Comparison of ENCODE assay signal across 9 cellular contexts in genomic region chr10:70441161-70441876, GRCh38. TPM values are rescaled to one million over a fixed set of nuclear protein-coding genes. Genes with fewer than 3 reads are reported as not detected.
DNase-seq lines count a peak whose midpoint lies in the region; ATAC-seq and TF ChIP-seq lines count a peak whose summit lies in the region.
"Had no signal": no experiment of that assay in that cellular context is flagged by ENCODE, and none has a peak within 500 bp of the region (broad histone marks: within the 10 kb centered on the region; RNA-seq: fewer than 3 reads in every experiment).

Gene NODAL (minus strand): TSS chr10:70441681. CDS start chr10:70441667, 14 bp downstream.

- H3K27ac ChIP-seq in HEK293 (ENCODE audit: extremely low read depth, low read depth, low read length) (no peak within 1 kb of the TSS), right cardiac atrium (ENCODE audit: low read length) (no peak within 1 kb of the TSS), rectal smooth muscle tissue (ENCODE audit: low read depth, low read length) (no peak within 1 kb of the TSS)

- peak; percentile 32 to 41 for DNase-seq in activated T-cell treated with anti-CD3 and anti-CD28 coated beads, Interleukin-2, amount 50 U/mL, for 48 hours
- DNase-seq in right cardiac atrium (peak in 1 of 3 donors; percentile 56), C1 segment of cervical spinal cord (lab: John Stamatoyannopoulos, UW) (no peak)
- DNase-seq in stimulated activated CD4-positive, alpha-beta T cell treated with anti-CD3 and anti-CD28 coated beads, Interleukin-4, amount 100 ng/mL, for 4 hours, result no peak
- DNase-seq: NCI-H524 treated with DMSO at 0.1 percent for 48 hours had no signal

- CTCF ChIA-PET in HEK293 (lab: Yijun Ruan, JAX), result interaction anchor here (0.6 kb wide), 1 partner anchor 185 kb away, joined by 3 read pairs; no protein-coding TSS in a partner anchor

- no peak within 1 kb of the TSS for H3K4me3 ChIP-seq in HEK293 (ENCODE audit: low read depth, low read length)
- H3K4me3 ChIP-seq in right cardiac atrium (ENCODE audit: low read length), result peak within 1 kb of the TSS; percentile 22
- peak within 1 kb of the TSS; percentile 45 for H3K4me3 ChIP-seq in rectal smooth muscle tissue (ENCODE audit: low read length)

- intact Hi-C loops in right cardiac atrium (cut with DNase I), result no loop called here

- H3K4me1 ChIP-seq in HEK293 (ENCODE audit: control insufficient read depth, insufficient read depth, low read length) (no peaks in the 10 kb centered on the region), right cardiac atrium (ENCODE audit: control insufficient read depth, insufficient read depth, low read length) (no peaks in the 10 kb centered on the region), rectal smooth muscle tissue (ENCODE audit: control insufficient read depth, insufficient read depth, low read length) (peaks cover 7% of the 10 kb centered on the region)

- H3K27me3 ChIP-seq in right cardiac atrium (ENCODE audit: control insufficient read depth, insufficient read depth), result no peaks in the 10 kb centered on the region
- peaks cover 16% of the 10 kb centered on the region for H3K27me3 ChIP-seq in rectal smooth muscle tissue (ENCODE audit: control insufficient read depth, insufficient read depth, low read length)

- ATAC-seq in right cardiac atrium, result peak; percentile 27 to 58
- ATAC-seq in GM21786 (IDR thresholded peaks at IDR 0.05; ENCODE audit: unreplicated experiment), result no peak
- ATAC-seq in HG02623 (IDR thresholded peaks at IDR 0.05; ENCODE audit: unreplicated experiment), result no peak

- H3K9me3 ChIP-seq in HEK293 (ENCODE audit: control insufficient read depth, insufficient read depth, low read depth, low read length) (no peaks in the 10 kb centered on the region), right cardiac atrium (ENCODE audit: control insufficient read depth, low read length) (no peaks in the 10 kb centered on the region)

- POLR2A ChIA-PET in HEK293 (lab: Yijun Ruan, JAX), result no interaction called here

- no peak for TF ChIP-seq CTCF in HEK293 (tag by site-specific recombination; IDR thresholded peaks at IDR 0.05)

- H3K36me3 ChIP-seq in HEK293 (ENCODE audit: control insufficient read depth in 2 of 2, insufficient read depth in 1 of 2, low read length in 2 of 2) (no peaks in the 10 kb centered on the region), rectal smooth muscle tissue (ENCODE audit: control insufficient read depth, insufficient read depth, low read length) (no peaks in the 10 kb centered on the region)

- WGBS in right cardiac atrium, result 11% methylated on average over 59 of the region's 59 CpGs

- no peak within 1 kb of the TSS for H3K9ac ChIP-seq in rectal smooth muscle tissue (ENCODE audit: low read length)

TF ChIP-seq in HEK293, 187 proteins besides CTCF, POLR2A, EP300 and RAD21:
- TF ChIP-seq EGR2 (tag by site-specific recombination; IDR thresholded peaks at IDR 0.05; ENCODE audit: low read depth) (peak; percentile 42; the same call in 1 of the 2 replicates), ZFHX2 (tag by site-specific recombination; conservative IDR thresholded peaks at IDR 0.05) (0 out of 2 replicates have a peak, but pooled peaks have one; percentile 22), ZNF747 (tag by site-specific recombination; IDR thresholded peaks at IDR 0.05) (no peak), ZNF112 (tag by site-specific recombination; IDR thresholded peaks at IDR 0.05) (no peak)

RNA-seq across cellular contexts. Expression of gene NODAL, which starts in this region (rescaled TPM):
- total RNA-seq in right cardiac atrium, result not detected
- polyA plus RNA-seq in right cardiac atrium, result not detected

Comparison
In these comparisons a context has a peak if more than half of its experiments do, and no peak if none do; other contexts are left out.
1. Peak in ATAC-seq and H3K4me3 ChIP-seq in right cardiac atrium; RNA of the gene not detected or under 1 TPM.
2. DNase-seq: peak in activated T-cell treated with anti-CD3 and anti-CD28 coated beads, Interleukin-2, amount 50 U/mL, for 48 hours (2 of 2); none in stimulated activated CD4-positive, alpha-beta T cell treated with anti-CD3 and anti-CD28 coated beads, Interleukin-4, amount 100 ng/mL, for 4 hours (0 of 2) and C1 segment of cervical spinal cord (0 of 14).